ENCODE assay signal across 8 cellular contexts in genomic region chr16:85612191-85612800, GRCh38. TPM values are rescaled to one million over a fixed set of nuclear protein-coding genes. Genes with fewer than 3 reads are reported as not detected.
DNase-seq lines count a peak whose midpoint lies in the region; TF ChIP-seq lines count a peak whose summit lies in the region.

No MANE protein-coding gene starts in this region.

- H3K27me3 ChIP-seq in KMS-11 (ENCODE audit: insufficient read depth, low read depth) (peaks cover 25% of the 10 kb centered on the region; the same call in 1 of the 2 replicates), SU-DHL-6 (ENCODE audit: low read length) (no peaks in the 10 kb centered on the region), liver (ENCODE audit: control insufficient read depth in 4 of 4, insufficient read depth in 4 of 4, low read length in 3 of 4) (no peaks in the 10 kb centered on the region), subcutaneous abdominal adipose tissue (ENCODE audit: control insufficient read depth in 5 of 5, insufficient read depth in 4 of 5, low read length in 5 of 5) (no peaks in the 10 kb centered on the region)

- H3K9me2 ChIP-seq in SU-DHL-6 (replicated peaks; ENCODE audit: insufficient read depth, low read length), result no peaks in the 10 kb centered on the region

- H3K27ac ChIP-seq in KMS-11 (peak overlapping the region; percentile 84), SU-DHL-6 (ENCODE audit: low read depth, low read length) (no peak overlapping the region), coronary artery (peak overlapping the region; percentile 72 to 95), liver (ENCODE audit: low read depth in 1 of 2, low read length in 2 of 2) (peak overlapping the region; percentile 93 to 95), subcutaneous abdominal adipose tissue (ENCODE audit: low read depth, low read length) (peak overlapping the region; percentile 82)

- H3K79me2 ChIP-seq in KMS-11 (ENCODE audit: insufficient read depth, low read depth), result peaks cover 32% of the 10 kb centered on the region
- H3K79me2 ChIP-seq in SU-DHL-6 (ENCODE audit: insufficient read depth, low read length), result no peaks in the 10 kb centered on the region

- H3K36me3 ChIP-seq in KMS-11 (ENCODE audit: insufficient read depth) (no peaks in the 10 kb centered on the region), SU-DHL-6 (ENCODE audit: low read length) (no peaks in the 10 kb centered on the region), liver (ENCODE audit: control insufficient read depth in 4 of 4, insufficient read depth in 3 of 4, low read depth in 1 of 4, low read length in 3 of 4) (no peaks in the 10 kb centered on the region), subcutaneous abdominal adipose tissue (ENCODE audit: control insufficient read depth in 5 of 5, insufficient read depth in 5 of 5, low read length in 5 of 5) (peaks cover 0 to 8% (median 0%) of the 10 kb centered on the region in 5 donors)

- DNase-seq in DMS153 (lab: John Stamatoyannopoulos, UW) (peak; percentile 34), DMS153 treated with DMSO at 0.1 percent for 48 hours (lab: John Stamatoyannopoulos, UW; ENCODE audit: unreplicated experiment) (no peak), coronary artery (ENCODE audit: low spot score) (peak; percentile 82), G401 (ENCODE audit: low spot score) (no peak)

- under 1% methylated on average over 38 of the region's 38 CpGs for WGBS in liver

- no peak for TF ChIP-seq CTCF in KMS-11 (conservative IDR thresholded peaks at IDR 0.05; ENCODE audit: low read depth, low read length)
- TF ChIP-seq CTCF in SU-DHL-6 (IDR thresholded peaks at IDR 0.05; ENCODE audit: insufficient read depth, low read length, poor library complexity, severe bottlenecking), result no peak
- no peak for TF ChIP-seq CTCF in coronary artery (IDR thresholded peaks at IDR 0.05)
- TF ChIP-seq CTCF in liver (IDR thresholded peaks at IDR 0.05; ENCODE audit: low read depth, low read length, missing input control), result no peak

- no peak for TF ChIP-seq RAD21 in liver (IDR thresholded peaks at IDR 0.05)

- H3F3A ChIP-seq in SU-DHL-6 (ENCODE audit: insufficient read depth), result no peaks in the 10 kb centered on the region; the same call in 1 of the 2 replicates

- H2AFZ ChIP-seq in KMS-11 (ENCODE audit: low read depth) (peak overlapping the region; percentile 78), SU-DHL-6 (ENCODE audit: low read depth, low read length, severe bottlenecking) (no peak overlapping the region)

- H3K9me3 ChIP-seq in SU-DHL-6 (ENCODE audit: insufficient read depth, low read length), result no peaks in the 10 kb centered on the region
- no peaks in the 10 kb centered on the region for H3K9me3 ChIP-seq in liver (ENCODE audit: control insufficient read depth in 4 of 4, low read length in 3 of 4)
- H3K9me3 ChIP-seq in subcutaneous abdominal adipose tissue (ENCODE audit: control insufficient read depth in 5 of 5, low read length in 5 of 5), result no peaks in the 10 kb centered on the region

- H4K20me1 ChIP-seq in KMS-11 (ENCODE audit: insufficient read depth) (no peaks in the 10 kb centered on the region; the same call in 1 of the 2 replicates), SU-DHL-6 (ENCODE audit: low read depth, low read length) (no peaks in the 10 kb centered on the region)

- H3K4me2 ChIP-seq in KMS-11, result peak overlapping the region; percentile 84
- H3K4me2 ChIP-seq in SU-DHL-6 (ENCODE audit: low read depth, low read length, poor library complexity, severe bottlenecking), result peak overlapping the region; percentile 65

- peaks cover 31% of the 10 kb centered on the region for H3K4me1 ChIP-seq in KMS-11 (ENCODE audit: low read depth, poor library complexity, severe bottlenecking)
- peaks cover 12 to 57% (median 36%) of the 10 kb centered on the region in 4 donors for H3K4me1 ChIP-seq in liver (ENCODE audit: control insufficient read depth in 4 of 4, insufficient read depth in 4 of 4, low read length in 3 of 4)
- H3K4me1 ChIP-seq in subcutaneous abdominal adipose tissue (ENCODE audit: control insufficient read depth in 5 of 5, insufficient read depth in 5 of 5, low read length in 5 of 5), result peaks cover 8 to 70% (median 56%) of the 10 kb centered on the region in 5 donors

- in situ Hi-C loops in G401 (cut with HindIII; ENCODE audit: low sequenced_read_pairs), result no loop called here

- H3K9ac ChIP-seq in KMS-11, result peak overlapping the region; percentile 81
- peak overlapping the region; percentile 52; the same call in 1 of the 2 replicates for H3K9ac ChIP-seq in SU-DHL-6 (ENCODE audit: low read length)
- peak overlapping the region; percentile 36 to 37 for H3K9ac ChIP-seq in liver (ENCODE audit: low read depth in 1 of 2, low read length in 2 of 2)
- peak overlapping the region in 3 of 5 donors; percentile 54 to 72 (median 68) for H3K9ac ChIP-seq in subcutaneous abdominal adipose tissue (ENCODE audit: low read length in 5 of 5)

- H3K4me3 ChIP-seq in KMS-11 (IDR thresholded peaks at IDR 0.05; ENCODE audit: insufficient read depth, low read depth, low read length) (no peak overlapping the region), SU-DHL-6 (ENCODE audit: insufficient read depth, low read length, poor library complexity, severe bottlenecking) (peak overlapping the region; percentile 55), coronary artery (peak overlapping the region; percentile 87), liver (ENCODE audit: low read depth in 1 of 3, low read length in 3 of 3) (peak overlapping the region; percentile 24 to 72 (median 64)), subcutaneous abdominal adipose tissue (ENCODE audit: low read depth in 1 of 5, low read length in 5 of 5) (peak overlapping the region in 4 of 5 donors; percentile 54 to 71 (median 62))

TF ChIP-seq in liver, 16 proteins besides CTCF, POLR2A, EP300 and RAD21:
- TF ChIP-seq TAF1 (conservative IDR thresholded peaks at IDR 0.05), result peak; percentile 50
- TF ChIP-seq, protein P1, sequence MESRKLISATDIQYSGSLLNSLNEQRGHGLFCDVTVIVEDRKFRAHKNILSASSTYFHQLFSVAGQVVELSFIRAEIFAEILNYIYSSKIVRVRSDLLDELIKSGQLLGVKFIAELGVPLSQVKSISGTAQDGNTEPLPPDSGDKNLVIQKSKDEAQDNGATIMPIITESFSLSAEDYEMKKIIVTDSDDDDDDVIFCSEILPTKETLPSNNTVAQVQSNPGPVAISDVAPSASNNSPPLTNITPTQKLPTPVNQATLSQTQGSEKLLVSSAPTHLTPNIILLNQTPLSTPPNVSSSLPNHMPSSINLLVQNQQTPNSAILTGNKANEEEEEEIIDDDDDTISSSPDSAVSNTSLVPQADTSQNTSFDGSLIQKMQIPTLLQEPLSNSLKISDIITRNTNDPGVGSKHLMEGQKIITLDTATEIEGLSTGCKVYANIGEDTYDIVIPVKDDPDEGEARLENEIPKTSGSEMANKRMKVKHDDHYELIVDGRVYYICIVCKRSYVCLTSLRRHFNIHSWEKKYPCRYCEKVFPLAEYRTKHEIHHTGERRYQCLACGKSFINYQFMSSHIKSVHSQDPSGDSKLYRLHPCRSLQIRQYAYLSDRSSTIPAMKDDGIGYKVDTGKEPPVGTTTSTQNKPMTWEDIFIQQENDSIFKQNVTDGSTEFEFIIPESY (IDR thresholded peaks at IDR 0.05), result no peak

RNA-seq across cellular contexts. Expression of gene GSE1, which starts 0.8 kb away (rescaled TPM):
- 10 to 100 TPM; 35.9 to 37.7 TPM for total RNA-seq in liver
- polyA plus RNA-seq in liver, result 10 to 100 TPM in 1 of 2 donors, 1 to 10 TPM in 1; 9.9 to 14.4 TPM
- total RNA-seq in G401 (2014; rRNA removed; shearing (Covaris generic)), result 22.8 and 35.6 TPM in 2 replicates

Comparison
In these comparisons a context has a peak if more than half of its experiments do, and no peak if none do; other contexts are left out.
1. DNase-seq: peak in DMS153 (single experiment) and coronary artery (single experiment); none in DMS153 treated with DMSO at 0.1 percent for 48 hours (single experiment) and G401 (single experiment).
2. Peak in every context shown above with its lines, with median percentiles within 50 percentile points of each other: H3K9ac ChIP-seq.